16 cellular contexts compared by ENCODE assay signal in the genomic region with DNA sequence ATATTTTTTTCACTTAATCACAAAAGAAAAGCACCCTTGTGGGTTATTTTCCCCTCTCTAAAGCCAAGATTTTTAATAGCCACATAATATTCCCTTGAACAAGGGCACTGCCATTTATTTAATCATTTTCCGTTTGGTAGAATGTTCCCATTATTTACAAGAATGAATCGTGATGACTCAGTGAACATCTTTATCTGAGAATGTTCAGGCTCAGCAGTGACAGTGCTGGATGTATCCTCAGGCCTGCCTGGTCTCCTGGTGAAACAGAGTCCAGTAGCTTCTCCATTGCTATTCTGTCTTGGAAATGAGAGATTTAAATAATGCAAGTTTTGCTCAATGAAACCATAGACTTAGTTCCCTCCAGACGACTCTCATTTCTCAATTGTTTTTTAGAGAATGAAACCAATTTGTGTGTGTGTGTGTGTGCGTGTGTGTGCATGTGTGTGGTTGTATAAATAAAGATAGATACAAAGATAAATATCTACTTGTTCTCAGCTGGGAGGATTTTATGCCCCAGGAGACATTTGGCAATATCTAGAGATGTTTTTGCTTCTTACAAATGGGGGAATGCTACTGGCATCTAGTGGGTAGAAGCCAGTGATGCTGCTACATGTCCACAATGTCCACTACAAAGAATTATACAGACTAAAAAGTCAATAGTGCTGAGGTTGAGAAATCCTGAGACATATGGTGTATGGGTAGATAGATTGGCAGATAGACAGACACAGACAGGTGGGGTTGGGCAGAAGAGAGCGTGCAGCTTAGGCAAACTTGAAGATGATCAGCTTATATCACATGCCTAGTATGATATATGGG. TPM values are rescaled to one million over a fixed set of nuclear protein-coding genes. Genes with fewer than 3 reads are reported as not detected.
A peak's percentile ranks its signal among the peaks of the same experiment; 100 is the strongest.
DNase-seq lines count a peak whose midpoint lies in the region; ATAC-seq and TF ChIP-seq lines count a peak whose summit lies in the region.
"Had no signal": no experiment of that assay in that cellular context is flagged by ENCODE, and none has a peak within 500 bp of the region (broad histone marks: within the 10 kb centered on the region; RNA-seq: fewer than 3 reads in every experiment).

No MANE protein-coding gene starts in this region.

- H3K36me3 Mint-ChIP-seq in osteocyte (ENCODE audit: unreplicated experiment): peaks cover 65% of the 10 kb centered on the region
- H3K36me3 Mint-ChIP-seq in progenitor cell of endocrine pancreas (ENCODE audit: insufficient read depth): no peaks in the 10 kb centered on the region
- H3K36me3 Mint-ChIP-seq: activated naive CD4-positive, alpha-beta T cell treated with anti-CD3 and anti-CD28 coated beads, Interleukin-2, amount 50 U/mL, for 72 hours; CD8-positive, alpha-beta memory T cell had no signal

- no peak overlapping the region for H3K4me3 ChIP-seq in epithelial cell of esophagus (ENCODE audit: low read length)

- no peak overlapping the region for H3K4me3 Mint-ChIP-seq in osteocyte (ENCODE audit: unreplicated experiment)
- no peak overlapping the region for H3K4me3 Mint-ChIP-seq in progenitor cell of endocrine pancreas (ENCODE audit: low read depth)
- H3K4me3 Mint-ChIP-seq: CD8-positive, alpha-beta memory T cell; dendritic cell treated with granulocyte-macrophage colony-stimulating factor and Interleukin-4, amounts not matched to agents 40 ng/mL and 50 ng/mL, for 4 days; nephron progenitor cell had no signal

- peak overlapping the region; percentile 89 for H3K27ac Mint-ChIP-seq in osteocyte (ENCODE audit: unreplicated experiment)
- no peak overlapping the region for H3K27ac Mint-ChIP-seq in progenitor cell of endocrine pancreas
- H3K27ac Mint-ChIP-seq: activated naive CD4-positive, alpha-beta T cell treated with anti-CD3 and anti-CD28 coated beads, Interleukin-2, amount 50 U/mL, for 72 hours; CD8-positive, alpha-beta memory T cell; dendritic cell treated with granulocyte-macrophage colony-stimulating factor and Interleukin-4, amounts not matched to agents 40 ng/mL and 50 ng/mL, for 4 days; nephron progenitor cell had no signal

- no peaks in the 10 kb centered on the region for H3K27me3 Mint-ChIP-seq in osteocyte (ENCODE audit: unreplicated experiment)
- H3K27me3 Mint-ChIP-seq in progenitor cell of endocrine pancreas: peaks cover 2% of the 10 kb centered on the region
- H3K27me3 Mint-ChIP-seq: dendritic cell treated with granulocyte-macrophage colony-stimulating factor and Interleukin-4, amounts not matched to agents 40 ng/mL and 50 ng/mL, for 4 days had no signal

- in situ Hi-C loops in G401 (cut with HindIII; ENCODE audit: low sequenced_read_pairs): no loop called here

- H3K4me1 Mint-ChIP-seq in osteocyte (ENCODE audit: unreplicated experiment): peaks cover 65% of the 10 kb centered on the region
- H3K4me1 Mint-ChIP-seq in progenitor cell of endocrine pancreas (ENCODE audit: low read depth): no peaks in the 10 kb centered on the region
- H3K4me1 Mint-ChIP-seq: CD8-positive, alpha-beta memory T cell had no signal

- H3K9me3 Mint-ChIP-seq in osteocyte (ENCODE audit: unreplicated experiment) (peaks cover 4% of the 10 kb centered on the region), progenitor cell of endocrine pancreas (ENCODE audit: low read depth) (no peaks in the 10 kb centered on the region)
- H3K9me3 Mint-ChIP-seq: dendritic cell treated with granulocyte-macrophage colony-stimulating factor and Interleukin-4, amounts not matched to agents 40 ng/mL and 50 ng/mL, for 4 days; nephron progenitor cell had no signal

- no peak for ATAC-seq in GM21576 (IDR thresholded peaks at IDR 0.05; ENCODE audit: unreplicated experiment)
- ATAC-seq: activated naive CD4-positive, alpha-beta T cell treated with anti-CD3 and anti-CD28 coated beads, Interleukin-2, amount 50 U/mL, for 72 hours; left colon had no signal

- TF ChIP-seq CTCF in epithelial cell of esophagus (IDR thresholded peaks at IDR 0.05; ENCODE audit: insufficient read depth, low read depth, low read length, missing control alignments) (no peak), osteocyte (IDR thresholded peaks at IDR 0.05) (peak; percentile 57), progenitor cell of endocrine pancreas (IDR thresholded peaks at IDR 0.05; ENCODE audit: unreplicated experiment) (no peak)

- DNase-seq in G401 (ENCODE audit: low spot score) (peak; percentile 1), RPMI7951 (ENCODE audit: low read depth) (peak; percentile 27), epithelial cell of esophagus (ENCODE audit: low read depth) (peak; percentile 41), osteocyte (ENCODE audit: extremely low spot score, unreplicated experiment) (peak; percentile 46), nucleus accumbens (lab: John Stamatoyannopoulos, UW) (no peak), progenitor cell of endocrine pancreas (ENCODE audit: low spot score, unreplicated experiment) (no peak)
- no peak for DNase-seq in activated CD4-positive, alpha-beta T cell treated with anti-CD3 and anti-CD28 coated beads for 1 hour
- DNase-seq: CD8-positive, alpha-beta memory T cell; KBM-7; left colon; NCI-H774; nephron progenitor cell; SHP77 treated with DMSO at 0.1 percent for 48 hours had no signal

RNA-seq across cellular contexts. Expression of gene PAPPA, which starts 55.0 kb away (rescaled TPM):
- total RNA-seq in G401 (2014; rRNA removed; shearing (Covaris generic)): 0.44 and 0.74 TPM in 2 replicates
- 0.20 and 0.24 TPM in 2 replicates for total RNA-seq in RPMI7951 (2014; rRNA removed; shearing (Covaris generic))
- total RNA-seq in osteocyte: 214 and 229 TPM in 2 replicates
- total RNA-seq in progenitor cell of endocrine pancreas: 0.33 and 0.36 TPM in 2 replicates
- total RNA-seq: CD8-positive, alpha-beta memory T cell had no signal

Comparison
In these comparisons a context has a peak if more than half of its experiments do, and no peak if none do; other contexts are left out.
1. DNase-seq: peak in G401 (single experiment), RPMI7951 (single experiment), epithelial cell of esophagus (single experiment) and osteocyte (single experiment); none in activated CD4-positive, alpha-beta T cell treated with anti-CD3 and anti-CD28 coated beads for 1 hour (single experiment), nucleus accumbens (0 of 56) and progenitor cell of endocrine pancreas (single experiment).
2. RNA of gene PAPPA, which starts 55.0 kb away (total RNA-seq): 214 to 229 TPM in osteocyte; 0.44 to 0.74 TPM in G401, 0.33 to 0.36 TPM in progenitor cell of endocrine pancreas and 0.20 to 0.24 TPM in RPMI7951; every median in the first group is over 100 times any median in the second.